ENCODE assay signal across 7 cellular contexts in the genomic region with DNA sequence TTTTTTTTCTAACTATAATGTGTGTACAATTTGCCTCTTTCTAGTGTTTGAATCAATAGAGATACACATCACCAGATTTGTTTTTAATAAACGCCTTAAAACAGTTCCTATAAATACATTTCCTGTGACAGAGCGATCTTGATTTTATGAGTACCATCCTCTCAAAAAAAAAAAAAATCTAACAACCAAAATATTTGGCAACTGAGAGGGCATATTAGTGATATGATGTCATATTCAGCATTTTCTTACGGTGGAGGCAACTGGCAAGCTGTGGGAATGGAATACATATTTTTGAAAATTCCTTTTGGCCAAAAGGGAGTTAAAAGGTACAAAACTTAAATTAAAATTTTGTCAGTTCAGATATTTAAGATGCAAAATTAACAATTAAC.
DNase-seq lines count a peak whose midpoint lies in the region; ATAC-seq, FAIRE-seq and TF ChIP-seq lines count a peak whose summit lies in the region.

No MANE protein-coding gene starts in this region.

- peak in 1 of 2 experiments; percentile 42; a peak in 1 of 4 replicates for TF ChIP-seq EP300 in SK-N-SH (IDR thresholded peaks at IDR 0.05; ENCODE audit: borderline replicate concordance in 1 of 2, low read depth in 1 of 2, low read length in 1 of 2)

- 7% methylated on average over 3 of the region's 3 CpGs for WGBS in SK-N-SH (ENCODE audit: low lambda C conversion rate)
- 46% methylated on average over 3 of the region's 3 CpGs for WGBS in hepatocyte (ENCODE audit: low lambda C conversion rate, missing lambda C conversion rate)

- H3K36me3 ChIP-seq in SK-N-SH (replicated peaks in 1 of 2; ENCODE audit: control insufficient read depth in 1 of 2, insufficient read depth in 2 of 2, low read length in 1 of 2) (no peaks in the 10 kb centered on the region), hepatocyte (replicated peaks; ENCODE audit: insufficient read depth, low read depth) (no peaks in the 10 kb centered on the region)

- H3K79me2 ChIP-seq in SK-N-SH (ENCODE audit: insufficient read depth) (peaks cover 90% of the 10 kb centered on the region), hepatocyte (peaks cover 61% of the 10 kb centered on the region)

- H3K27me3 ChIP-seq in SK-N-SH (ENCODE audit: insufficient read depth) (no peaks in the 10 kb centered on the region), hepatocyte (no peaks in the 10 kb centered on the region)

- peaks cover 18% of the 10 kb centered on the region for H3F3A ChIP-seq in SK-N-SH (replicated peaks; ENCODE audit: insufficient read depth)

- POLR2A ChIA-PET in SK-N-SH (lab: Yijun Ruan, JAX) = interaction anchor here (0.6 to 7.1 kb wide), 4 partner anchors 19 to 85 kb away, joined by 4 to 85 read pairs (median 6); no protein-coding TSS in a partner anchor

- H3K4me1 ChIP-seq in SK-N-SH (ENCODE audit: control insufficient read depth in 1 of 2, insufficient read depth in 2 of 2, low read depth in 1 of 2, low read length in 1 of 2) (peaks cover 30 to 37% of the 10 kb centered on the region in 2 experiments; a peak in 3 of 4 replicates), hepatocyte (ENCODE audit: insufficient read depth) (peaks cover 16% of the 10 kb centered on the region)

- CTCF ChIA-PET in SK-N-SH (lab: Yijun Ruan, JAX) = interaction anchor here (1.2 to 3.4 kb wide), 4 partner anchors 13 to 84 kb away, joined by 3 to 33 read pairs (median 13); no protein-coding TSS in a partner anchor

- ATAC-seq in GM21360 (IDR thresholded peaks at IDR 0.05; ENCODE audit: unreplicated experiment) = no peak

- H3K4me3 ChIP-seq in SK-N-SH (ENCODE audit: low read depth in 2 of 2, low read length in 1 of 2) (peak overlapping the region; percentile 78 to 80), hepatocyte (peak overlapping the region; percentile 46)

- DNase-seq in GM19239 (ENCODE audit: insufficient read length, low spot score) (no peak), SK-N-SH (no peak), hepatocyte (ENCODE audit: low spot score) (no peak), substantia nigra (lab: John Stamatoyannopoulos, UW) (no peak), Ammon's horn (ENCODE audit: low spot score) (no peak), 8988T (no peak)

- H3K9me2 ChIP-seq in SK-N-SH (no peaks in the 10 kb centered on the region), hepatocyte (replicated peaks; ENCODE audit: insufficient read depth) (no peaks in the 10 kb centered on the region)

- FAIRE-seq in GM19239 (lab: Jason Lieb, UNC) = peak; percentile 54

- H3K9me3 ChIP-seq in SK-N-SH (no peaks in the 10 kb centered on the region), hepatocyte (ENCODE audit: low read depth) (no peaks in the 10 kb centered on the region)

- H3K4me2 ChIP-seq in SK-N-SH (peak overlapping the region; percentile 79), hepatocyte (peak overlapping the region; percentile 93)

- no peak for TF ChIP-seq RAD21 in SK-N-SH (IDR thresholded peaks at IDR 0.05; ENCODE audit: low read length)

- H4K20me1 ChIP-seq in SK-N-SH (ENCODE audit: insufficient read depth) (no peaks in the 10 kb centered on the region), hepatocyte (ENCODE audit: insufficient read depth, poor library complexity, severe bottlenecking) (peaks cover 4% of the 10 kb centered on the region)

- peak overlapping the region; percentile 95 to 100 for H3K27ac ChIP-seq in SK-N-SH (ENCODE audit: low read depth in 2 of 2, low read length in 1 of 2)
- H3K27ac ChIP-seq in hepatocyte = peak overlapping the region; percentile 96
- H3K27ac ChIP-seq in substantia nigra (ENCODE audit: low read depth, low read length, poor library complexity, severe bottlenecking) = peak overlapping the region; percentile 95

- no peak for TF ChIP-seq CTCF in SK-N-SH (IDR thresholded peaks at IDR 0.05)
- TF ChIP-seq CTCF in hepatocyte (IDR thresholded peaks at IDR 0.05; ENCODE audit: poor library complexity) = no peak

- H3K9ac ChIP-seq in SK-N-SH = peak overlapping the region; percentile 86

- H2AFZ ChIP-seq in SK-N-SH (ENCODE audit: low read depth) (no peak overlapping the region), hepatocyte (no peak overlapping the region)

TF ChIP-seq in SK-N-SH, 30 proteins besides CTCF, POLR2A, EP300 and RAD21:
- TF ChIP-seq NFIC (IDR thresholded peaks at IDR 0.05; ENCODE audit: borderline replicate concordance) = peak; percentile 68; the same call in 1 of the 2 replicates
- no peak for TF ChIP-seq ELF1 (IDR thresholded peaks at IDR 0.05)
- TF ChIP-seq MEF2A (IDR thresholded peaks at IDR 0.05; ENCODE audit: borderline replicate concordance, low read depth) = peak; percentile 63; the same call in 1 of the 2 replicates
- TF ChIP-seq POLR2AphosphoS5 (IDR thresholded peaks at IDR 0.05; ENCODE audit: low read depth, low read length) = peak; percentile 58; the same call in 1 of the 2 replicates
- peak; percentile 42; the same call in 1 of the 2 replicates for TF ChIP-seq FOSL2 (IDR thresholded peaks at IDR 0.05; ENCODE audit: borderline replicate concordance, low read depth)
- TF ChIP-seq TEAD4 (IDR thresholded peaks at IDR 0.05; ENCODE audit: borderline replicate concordance, insufficient read depth) = peak; percentile 68; the same call in 1 of the 2 replicates
- TF ChIP-seq TCF12 (IDR thresholded peaks at IDR 0.05) = peak; percentile 72; the same call in 1 of the 2 replicates
- TF ChIP-seq JUND (IDR thresholded peaks at IDR 0.05) = peak; percentile 73; the same call in 1 of the 2 replicates
- peak; percentile 50 for TF ChIP-seq PBX3 (IDR thresholded peaks at IDR 0.05)
- TF ChIP-seq RFX5 (IDR thresholded peaks at IDR 0.05; ENCODE audit: low read length) = no peak
